Comparison of ENCODE assay signal across 2 cellular contexts in the genomic region with DNA sequence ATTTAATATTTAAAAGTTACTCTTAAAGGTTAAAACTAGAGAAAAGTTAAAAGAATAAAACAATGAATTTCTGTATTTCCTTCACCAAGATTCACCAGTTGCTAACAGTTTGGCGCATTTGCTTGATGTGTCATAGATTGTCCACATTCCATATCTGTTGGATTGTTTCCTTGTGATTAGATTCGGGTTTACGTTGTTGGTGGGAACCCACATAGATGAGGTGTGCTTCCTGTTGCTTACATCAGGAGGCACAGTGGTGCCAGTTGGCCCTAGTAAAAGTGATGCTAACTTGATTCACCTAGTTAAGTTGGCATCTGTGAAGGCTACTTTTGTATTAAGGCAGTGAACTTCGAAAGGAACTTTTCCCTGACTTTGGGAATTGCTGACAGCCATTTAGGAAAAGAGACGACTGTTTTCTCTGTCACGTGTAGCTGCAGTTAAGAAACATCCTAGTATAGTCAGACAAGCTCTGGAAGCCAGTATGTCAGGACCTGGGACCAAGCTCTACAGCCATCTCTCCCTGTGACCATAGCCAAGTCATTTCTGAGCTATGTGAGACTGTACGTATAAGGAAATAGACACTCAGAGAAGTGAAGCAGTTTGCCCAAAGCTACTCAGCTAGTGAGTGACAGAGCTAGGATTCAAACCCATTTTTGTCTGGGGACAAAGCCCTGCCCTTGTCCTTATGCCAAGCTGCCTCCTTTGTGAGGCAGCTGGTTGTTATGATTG.
TF ChIP-seq lines count a peak whose summit lies in the region.

No MANE protein-coding gene starts in this region.

TF ChIP-seq in SK-N-SH, 30 proteins besides CTCF, POLR2A, EP300 and RAD21 (continued from another document):
- TF ChIP-seq, protein P1, sequence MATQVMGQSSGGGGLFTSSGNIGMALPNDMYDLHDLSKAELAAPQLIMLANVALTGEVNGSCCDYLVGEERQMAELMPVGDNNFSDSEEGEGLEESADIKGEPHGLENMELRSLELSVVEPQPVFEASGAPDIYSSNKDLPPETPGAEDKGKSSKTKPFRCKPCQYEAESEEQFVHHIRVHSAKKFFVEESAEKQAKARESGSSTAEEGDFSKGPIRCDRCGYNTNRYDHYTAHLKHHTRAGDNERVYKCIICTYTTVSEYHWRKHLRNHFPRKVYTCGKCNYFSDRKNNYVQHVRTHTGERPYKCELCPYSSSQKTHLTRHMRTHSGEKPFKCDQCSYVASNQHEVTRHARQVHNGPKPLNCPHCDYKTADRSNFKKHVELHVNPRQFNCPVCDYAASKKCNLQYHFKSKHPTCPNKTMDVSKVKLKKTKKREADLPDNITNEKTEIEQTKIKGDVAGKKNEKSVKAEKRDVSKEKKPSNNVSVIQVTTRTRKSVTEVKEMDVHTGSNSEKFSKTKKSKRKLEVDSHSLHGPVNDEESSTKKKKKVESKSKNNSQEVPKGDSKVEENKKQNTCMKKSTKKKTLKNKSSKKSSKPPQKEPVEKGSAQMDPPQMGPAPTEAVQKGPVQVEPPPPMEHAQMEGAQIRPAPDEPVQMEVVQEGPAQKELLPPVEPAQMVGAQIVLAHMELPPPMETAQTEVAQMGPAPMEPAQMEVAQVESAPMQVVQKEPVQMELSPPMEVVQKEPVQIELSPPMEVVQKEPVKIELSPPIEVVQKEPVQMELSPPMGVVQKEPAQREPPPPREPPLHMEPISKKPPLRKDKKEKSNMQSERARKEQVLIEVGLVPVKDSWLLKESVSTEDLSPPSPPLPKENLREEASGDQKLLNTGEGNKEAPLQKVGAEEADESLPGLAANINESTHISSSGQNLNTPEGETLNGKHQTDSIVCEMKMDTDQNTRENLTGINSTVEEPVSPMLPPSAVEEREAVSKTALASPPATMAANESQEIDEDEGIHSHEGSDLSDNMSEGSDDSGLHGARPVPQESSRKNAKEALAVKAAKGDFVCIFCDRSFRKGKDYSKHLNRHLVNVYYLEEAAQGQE (IDR thresholded peaks at IDR 0.05; ENCODE audit: low read depth, low read length): no peak
- TF ChIP-seq, protein P2, sequence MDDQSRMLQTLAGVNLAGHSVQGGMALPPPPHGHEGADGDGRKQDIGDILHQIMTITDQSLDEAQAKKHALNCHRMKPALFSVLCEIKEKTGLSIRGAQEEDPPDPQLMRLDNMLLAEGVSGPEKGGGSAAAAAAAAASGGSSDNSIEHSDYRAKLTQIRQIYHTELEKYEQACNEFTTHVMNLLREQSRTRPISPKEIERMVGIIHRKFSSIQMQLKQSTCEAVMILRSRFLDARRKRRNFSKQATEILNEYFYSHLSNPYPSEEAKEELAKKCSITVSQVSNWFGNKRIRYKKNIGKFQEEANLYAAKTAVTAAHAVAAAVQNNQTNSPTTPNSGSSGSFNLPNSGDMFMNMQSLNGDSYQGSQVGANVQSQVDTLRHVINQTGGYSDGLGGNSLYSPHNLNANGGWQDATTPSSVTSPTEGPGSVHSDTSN (IDR thresholded peaks at IDR 0.05): peak; percentile 50
- TF ChIP-seq JUND (IDR thresholded peaks at IDR 0.05): peak; percentile 70
- TF ChIP-seq SMC3 (IDR thresholded peaks at IDR 0.05; ENCODE audit: low read depth, low read length): no peak
- TF ChIP-seq POLR2AphosphoS5 (IDR thresholded peaks at IDR 0.05; ENCODE audit: low read depth, low read length): peak; percentile 43; the same call in 1 of the 2 replicates
- TF ChIP-seq NFIC (IDR thresholded peaks at IDR 0.05; ENCODE audit: borderline replicate concordance): peak; percentile 84
- TF ChIP-seq FOSL2 (IDR thresholded peaks at IDR 0.05; ENCODE audit: borderline replicate concordance, low read depth): peak; percentile 84; the same call in 1 of the 2 replicates
- TF ChIP-seq, protein P3, sequence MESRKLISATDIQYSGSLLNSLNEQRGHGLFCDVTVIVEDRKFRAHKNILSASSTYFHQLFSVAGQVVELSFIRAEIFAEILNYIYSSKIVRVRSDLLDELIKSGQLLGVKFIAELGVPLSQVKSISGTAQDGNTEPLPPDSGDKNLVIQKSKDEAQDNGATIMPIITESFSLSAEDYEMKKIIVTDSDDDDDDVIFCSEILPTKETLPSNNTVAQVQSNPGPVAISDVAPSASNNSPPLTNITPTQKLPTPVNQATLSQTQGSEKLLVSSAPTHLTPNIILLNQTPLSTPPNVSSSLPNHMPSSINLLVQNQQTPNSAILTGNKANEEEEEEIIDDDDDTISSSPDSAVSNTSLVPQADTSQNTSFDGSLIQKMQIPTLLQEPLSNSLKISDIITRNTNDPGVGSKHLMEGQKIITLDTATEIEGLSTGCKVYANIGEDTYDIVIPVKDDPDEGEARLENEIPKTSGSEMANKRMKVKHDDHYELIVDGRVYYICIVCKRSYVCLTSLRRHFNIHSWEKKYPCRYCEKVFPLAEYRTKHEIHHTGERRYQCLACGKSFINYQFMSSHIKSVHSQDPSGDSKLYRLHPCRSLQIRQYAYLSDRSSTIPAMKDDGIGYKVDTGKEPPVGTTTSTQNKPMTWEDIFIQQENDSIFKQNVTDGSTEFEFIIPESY (IDR thresholded peaks at IDR 0.05; ENCODE audit: borderline replicate concordance, low read depth): 0 out of 2 replicates have a peak, but pooled peaks have one; percentile 53
- no peak for TF ChIP-seq CHD2 (IDR thresholded peaks at IDR 0.05; ENCODE audit: low read length, partially characterized antibody)
- TF ChIP-seq, protein P4, sequence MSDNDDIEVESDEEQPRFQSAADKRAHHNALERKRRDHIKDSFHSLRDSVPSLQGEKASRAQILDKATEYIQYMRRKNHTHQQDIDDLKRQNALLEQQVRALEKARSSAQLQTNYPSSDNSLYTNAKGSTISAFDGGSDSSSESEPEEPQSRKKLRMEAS (IDR thresholded peaks at IDR 0.05; ENCODE audit: low read depth): peak; percentile 63; the same call in 1 of the 2 replicates
- TF ChIP-seq TEAD4 (IDR thresholded peaks at IDR 0.05; ENCODE audit: borderline replicate concordance, insufficient read depth): peak; percentile 82; the same call in 1 of the 2 replicates
- TF ChIP-seq MXI1 (IDR thresholded peaks at IDR 0.05; ENCODE audit: low read depth, low read length): no peak

TF ChIP-seq in WTC11, 78 proteins besides CTCF, POLR2A, EP300 and RAD21 (continued from another document):
- TF ChIP-seq, protein P5, sequence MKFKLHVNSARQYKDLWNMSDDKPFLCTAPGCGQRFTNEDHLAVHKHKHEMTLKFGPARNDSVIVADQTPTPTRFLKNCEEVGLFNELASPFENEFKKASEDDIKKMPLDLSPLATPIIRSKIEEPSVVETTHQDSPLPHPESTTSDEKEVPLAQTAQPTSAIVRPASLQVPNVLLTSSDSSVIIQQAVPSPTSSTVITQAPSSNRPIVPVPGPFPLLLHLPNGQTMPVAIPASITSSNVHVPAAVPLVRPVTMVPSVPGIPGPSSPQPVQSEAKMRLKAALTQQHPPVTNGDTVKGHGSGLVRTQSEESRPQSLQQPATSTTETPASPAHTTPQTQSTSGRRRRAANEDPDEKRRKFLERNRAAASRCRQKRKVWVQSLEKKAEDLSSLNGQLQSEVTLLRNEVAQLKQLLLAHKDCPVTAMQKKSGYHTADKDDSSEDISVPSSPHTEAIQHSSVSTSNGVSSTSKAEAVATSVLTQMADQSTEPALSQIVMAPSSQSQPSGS (CRISPR knock-in tag; IDR thresholded peaks at IDR 0.05; ENCODE audit: borderline replicate concordance, low read depth): no peak
